ENCODE assay signal across 15 cellular contexts in genomic region chr7:112180223-112180622, GRCh38. TPM values are rescaled to one million over a fixed set of nuclear protein-coding genes. Genes with fewer than 3 reads are reported as not detected.
A peak's percentile ranks its signal among the peaks of the same experiment; 100 is the strongest.
DNase-seq lines count a peak whose midpoint lies in the region; ATAC-seq lines count a peak whose summit lies in the region.
"Had no signal": no experiment of that assay in that cellular context is flagged by ENCODE, and none has a peak within 500 bp of the region (broad histone marks: within the 10 kb centered on the region; RNA-seq: fewer than 3 reads in every experiment).

No MANE protein-coding gene starts in this region.

- no peak overlapping the region for H2BK15ac ChIP-seq in mesenchymal stem cell (ENCODE audit: low read depth, poor library complexity, severe bottlenecking)

- no peaks in the 10 kb centered on the region for H3K9me3 ChIP-seq in mesenchymal stem cell (ENCODE audit: control insufficient read depth, low read length)
- H3K9me3 ChIP-seq: HAP-1 had no signal

- H2BK12ac ChIP-seq in mesenchymal stem cell (ENCODE audit: low read length in 2 of 2) = no peak overlapping the region

- 91% methylated on average over 4 of the region's 4 CpGs for WGBS in mesenchymal stem cell

- H2AK5ac ChIP-seq in mesenchymal stem cell (ENCODE audit: low read length, severe bottlenecking) = no peak overlapping the region

- H3K23ac ChIP-seq in mesenchymal stem cell (ENCODE audit: low read length in 2 of 2) = no peak overlapping the region

- DNase-seq in NCI-H1694 treated with DMSO at 0.1 percent for 48 hours (lab: John Stamatoyannopoulos, UW) (peak; percentile 15), NCI-H1694 (lab: John Stamatoyannopoulos, UW) (no peak), NCI-H69 (lab: John Stamatoyannopoulos, UW) (peak; percentile 51), mesenchymal stem cell (no peak), MV-4-11 (lab: John Stamatoyannopoulos, UW) (no peak)
- DNase-seq: CD8-positive, alpha-beta T cell; COR-L47; DMS53; GF-D8; GOT3 had no signal

- H3K18ac ChIP-seq in mesenchymal stem cell (ENCODE audit: low read depth in 1 of 2, low read length in 2 of 2) = no peak overlapping the region

- H3K4me2 ChIP-seq in mesenchymal stem cell (ENCODE audit: low read length, poor library complexity, severe bottlenecking) = no peak overlapping the region

- H3K4me1 ChIP-seq in mesenchymal stem cell (ENCODE audit: control insufficient read depth, insufficient read depth, low read depth, low read length) = peaks cover 6% of the 10 kb centered on the region

- no peaks in the 10 kb centered on the region for H3K36me3 ChIP-seq in mesenchymal stem cell (ENCODE audit: control insufficient read depth in 1 of 2, insufficient read depth in 2 of 2, low read depth in 1 of 2, low read length in 2 of 2)
- H3K36me3 ChIP-seq: HAP-1 had no signal

- ATAC-seq in HG02642 (IDR thresholded peaks at IDR 0.05; ENCODE audit: poor library complexity, unreplicated experiment) = no peak
- ATAC-seq: CD8-positive, alpha-beta T cell had no signal

- H3K4ac ChIP-seq in mesenchymal stem cell (ENCODE audit: low read depth in 1 of 2, low read length in 2 of 2) = no peak overlapping the region

- H4K91ac ChIP-seq in mesenchymal stem cell (ENCODE audit: low read length) = no peak overlapping the region

- H3K14ac ChIP-seq in mesenchymal stem cell (ENCODE audit: low read length in 2 of 2) = no peak overlapping the region

- H3K27me3 ChIP-seq in layer of hippocampus (ENCODE audit: control insufficient read depth, insufficient read depth, low read length) (no peaks in the 10 kb centered on the region), mesenchymal stem cell (ENCODE audit: control insufficient read depth in 1 of 2, insufficient read depth in 1 of 2, low read length in 2 of 2) (no peaks in the 10 kb centered on the region)

- H3K27ac ChIP-seq in layer of hippocampus (ENCODE audit: low read depth, low read length) (peak overlapping the region; percentile 52), temporal lobe (ENCODE audit: low read depth, low read length) (peak overlapping the region; percentile 38), mesenchymal stem cell (ENCODE audit: low read length, poor library complexity, severe bottlenecking) (no peak overlapping the region)
- H3K27ac ChIP-seq: 22Rv1 had no signal

- H2AFZ ChIP-seq in mesenchymal stem cell (ENCODE audit: low read depth, low read length) = no peak overlapping the region

- no peak overlapping the region for H2BK5ac ChIP-seq in mesenchymal stem cell (ENCODE audit: low read depth, low read length, poor library complexity, severe bottlenecking)

- H3K9ac ChIP-seq in mesenchymal stem cell (ENCODE audit: low read length) = no peak overlapping the region

- H4K8ac ChIP-seq in mesenchymal stem cell (ENCODE audit: low read length) = no peak overlapping the region

- no peak overlapping the region for H3K4me3 ChIP-seq in mesenchymal stem cell (ENCODE audit: insufficient read depth in 1 of 2, low read depth in 1 of 2, low read length in 2 of 2)
- H3K4me3 ChIP-seq: HAP-1 had no signal

- peaks cover 22% of the 10 kb centered on the region for H3K79me1 ChIP-seq in mesenchymal stem cell (replicated peaks; ENCODE audit: low read length, poor library complexity, severe bottlenecking)

- H2BK120ac ChIP-seq in mesenchymal stem cell (ENCODE audit: low read depth, low read length) = no peak overlapping the region

RNA-seq across cellular contexts. Expression of gene DOCK4, which starts 26.0 kb away (rescaled TPM):
- total RNA-seq in temporal lobe = 81.6 TPM
- polyA plus RNA-seq in mesenchymal stem cell (2013, experiment 1 of 2) = 7.2 TPM
- polyA plus RNA-seq in mesenchymal stem cell (2013, experiment 2 of 2) = 5.7 TPM

RNA-seq across cellular contexts. Expression of gene ZNF277, which starts 26.3 kb away (rescaled TPM):
- 56.3 TPM for total RNA-seq in temporal lobe
- 26.1 TPM for polyA plus RNA-seq in mesenchymal stem cell (2013, experiment 1 of 2)
- 27.1 TPM for polyA plus RNA-seq in mesenchymal stem cell (2013, experiment 2 of 2)

Comparison
In these comparisons a context has a peak if more than half of its experiments do, and no peak if none do; other contexts are left out.
1. DNase-seq: peak in NCI-H1694 treated with DMSO at 0.1 percent for 48 hours (single experiment) and NCI-H69 (single experiment); none in NCI-H1694 (single experiment), mesenchymal stem cell (single experiment) and MV-4-11 (single experiment).